Comparison of ENCODE assay signal across 14 cellular contexts in genomic region chr7:102589857-102590256, GRCh38. TPM values are rescaled to one million over a fixed set of nuclear protein-coding genes. Genes with fewer than 3 reads are reported as not detected.
DNase-seq lines count a peak whose midpoint lies in the region; ATAC-seq and TF ChIP-seq lines count a peak whose summit lies in the region.
"Not testable (repeated sequence)": the region's sequence is repeated elsewhere in the genome, so short reads cannot be mapped to it uniquely, and the experiment has no call there.
"Had no signal": no experiment of that assay in that cellular context is flagged by ENCODE, and none has a peak within 500 bp of the region (broad histone marks: within the 10 kb centered on the region; RNA-seq: fewer than 3 reads in every experiment).

No MANE protein-coding gene starts in this region.

- not testable (repeated sequence) for H3K27ac ChIP-seq in CD8-positive, alpha-beta T cell (ENCODE audit: low read depth, low read length); gastroesophageal sphincter

- H3K36me3 Mint-ChIP-seq in CD8-positive, alpha-beta T cell; natural killer cell: not testable (repeated sequence)

- intact Hi-C loops in CD8-positive, alpha-beta T cell (cut with DNase I, micrococcal nuclease); natural killer cell (cut with micrococcal nuclease): not testable (repeated sequence)

- CTCF ChIA-PET in CD8-positive, alpha-beta T cell (lab: Charles Lee), result not testable (repeated sequence)

- not testable (repeated sequence) for H3K9me3 ChIP-seq in CD8-positive, alpha-beta T cell (ENCODE audit: low read length); gastroesophageal sphincter

- ATAC-seq in CD8-positive, alpha-beta T cell, result peak; percentile 54
- ATAC-seq in GM19324 (IDR thresholded peaks at IDR 0.05; ENCODE audit: low FRiP score, unreplicated experiment) (peak; percentile 23), GM21529 (IDR thresholded peaks at IDR 0.05; ENCODE audit: unreplicated experiment) (peak; percentile 50), HG02852 (IDR thresholded peaks at IDR 0.05; ENCODE audit: unreplicated experiment) (peak; percentile 40), HG03432 (IDR thresholded peaks at IDR 0.05; ENCODE audit: unreplicated experiment) (peak; percentile 37), gastroesophageal sphincter (peak; percentile 33), natural killer cell (peak; percentile 31 to 50 (median 36))
- peak; percentile 45 to 50 for ATAC-seq in activated CD4-positive, CD25-positive, alpha-beta regulatory T cell treated with anti-CD3 and anti-CD28 coated beads, Interleukin-2, amount 50 U/mL, for 24 hours

- not testable (repeated sequence) for TF ChIP-seq CTCF in CD8-positive, alpha-beta T cell (IDR thresholded peaks at IDR 0.05); gastroesophageal sphincter (IDR thresholded peaks at IDR 0.05); natural killer cell (IDR thresholded peaks at IDR 0.05)

- not testable (repeated sequence) for TF ChIP-seq POLR2A in gastroesophageal sphincter (IDR thresholded peaks at IDR 0.05)

- not testable (repeated sequence) for H3K4me1 ChIP-seq in CD8-positive, alpha-beta T cell (ENCODE audit: insufficient read depth, low read length); gastroesophageal sphincter

- not testable (repeated sequence) for H3K4me3 ChIP-seq in CD8-positive, alpha-beta T cell (ENCODE audit: low read depth, low read length); gastroesophageal sphincter

- not testable (repeated sequence) for H3K4me3 Mint-ChIP-seq in CD8-positive, alpha-beta T cell; natural killer cell

- H3K36me3 ChIP-seq in CD8-positive, alpha-beta T cell (ENCODE audit: insufficient read depth, low read length); gastroesophageal sphincter: not testable (repeated sequence)

- not testable (repeated sequence) for DNase-seq in CD8-positive, alpha-beta T cell; natural killer cell

- not testable (repeated sequence) for H3K27me3 Mint-ChIP-seq in CD8-positive, alpha-beta T cell (ENCODE audit: low read depth); natural killer cell (ENCODE audit: low read depth in 2 of 2)

- not testable (repeated sequence) for H3K27me3 ChIP-seq in CD8-positive, alpha-beta T cell (ENCODE audit: insufficient read depth, low read length); gastroesophageal sphincter

- H3K27ac Mint-ChIP-seq in CD8-positive, alpha-beta T cell; natural killer cell: not testable (repeated sequence)

- H3K4me1 Mint-ChIP-seq in CD8-positive, alpha-beta T cell (ENCODE audit: low read depth); natural killer cell: not testable (repeated sequence)

- not testable (repeated sequence) for TF ChIP-seq EP300 in gastroesophageal sphincter (IDR thresholded peaks at IDR 0.05)

- POLR2A ChIA-PET in CD8-positive, alpha-beta T cell (lab: Charles Lee), result not testable (repeated sequence)

- not testable (repeated sequence) for H3K9me3 Mint-ChIP-seq in CD8-positive, alpha-beta T cell; natural killer cell

- WGBS in gastroesophageal sphincter (ENCODE audit: low coverage in 1 of 2), 2 donors, result no CpG with 5 or more reads among the region's 9 CpGs

RNA-seq across cellular contexts. Expression of gene POLR2J3, which starts 17.5 kb away (rescaled TPM):
- 10 to 100 TPM; 96.4 to 96.5 TPM for total RNA-seq in CD8-positive, alpha-beta T cell
- total RNA-seq in gastroesophageal sphincter (10 to 100 TPM; 11.8 to 25.7 (median 17.5) TPM), natural killer cell (100 to 1,000 TPM; 120 to 150 (median 131) TPM)

RNA-seq across cellular contexts. Expression of gene RASA4, which starts 26.7 kb away (rescaled TPM):
- 10 to 100 TPM; 64.4 to 67.6 TPM for total RNA-seq in CD8-positive, alpha-beta T cell
- 10 to 100 TPM; 35.5 to 62.2 (median 44.2) TPM for total RNA-seq in gastroesophageal sphincter
- total RNA-seq in natural killer cell, result 10 to 100 TPM; 27.0 to 35.6 (median 28.5) TPM

RNA-seq across cellular contexts. Expression of gene SPDYE2, which starts 38.8 kb away (rescaled TPM):
- total RNA-seq in CD8-positive, alpha-beta T cell, result not detected
- not detected for total RNA-seq in gastroesophageal sphincter
- under 1 TPM in 2 of 3 donors, not detected in 1; 0.25 to 0.61 TPM for total RNA-seq in natural killer cell
- total RNA-seq: A673; activated naive CD8-positive, alpha-beta T cell treated with anti-CD3 and anti-CD28 coated beads for 36 hours; mucosa of gallbladder; omental fat pad; sigmoid colon; uterus had no signal

RNA-seq across cellular contexts. Expression of gene UPK3BL2, which starts 46.4 kb away (rescaled TPM):
- total RNA-seq in CD8-positive, alpha-beta T cell, result 10 to 100 TPM; 62.3 to 63.8 TPM
- total RNA-seq in gastroesophageal sphincter (1 to 10 TPM; 3.0 to 6.1 (median 4.4) TPM), natural killer cell (100 to 1,000 TPM in 1 of 3 donors, 10 to 100 TPM in 2; 56.5 to 100 (median 68.5) TPM)

RNA-seq across cellular contexts. Expression of gene UPK3BL1, which starts 52.7 kb away (rescaled TPM):
- 10 to 100 TPM; 42.2 to 50.1 TPM for total RNA-seq in CD8-positive, alpha-beta T cell
- total RNA-seq in gastroesophageal sphincter (10 to 100 TPM; 18.9 to 26.0 (median 23.6) TPM), natural killer cell (10 to 100 TPM; 73.3 to 83.5 (median 78.0) TPM)
